ENCODE assay signal across 34 cellular contexts in genomic region chr2:121200011-121200347, GRCh38.
"Had no signal": no experiment of that assay in that cellular context is flagged by ENCODE, and none has a peak within 500 bp of the region (broad histone marks: within the 10 kb centered on the region; RNA-seq: fewer than 3 reads in every experiment).

No MANE protein-coding gene starts in this region.

- DNase-seq: activated B cell treated with CpG ODN at 0.5 μM for 24 hours; activated CD4-positive, alpha-beta T cell treated with anti-CD3 and anti-CD28 coated beads, Interleukin-2, amount 10 ng/mL, durations not matched to agents 24 days and 14 days; activated CD4-positive, alpha-beta T cell treated with anti-CD3 and anti-CD28 coated beads, Interleukin-2, amount 50 U/mL, for 4 hours; activated CD8-positive, alpha-beta T cell treated with anti-CD3 and anti-CD28 coated beads for 36 hours; activated effector memory CD4-positive, alpha-beta T cell treated with anti-CD3 and anti-CD28 coated beads, Interleukin-2, amount 50 U/mL, for 16 hours; activated naive CD4-positive, alpha-beta T cell; activated naive CD4-positive, alpha-beta T cell treated with anti-CD3 and anti-CD28 coated beads, Interleukin-2, amount 50 U/mL, for 16 hours; activated naive CD8-positive, alpha-beta T cell treated with anti-CD3 and anti-CD28 coated beads for 36 hours; activated T-cell treated with anti-CD3 and anti-CD28 coated beads, Interleukin-2, amount 50 U/mL, for 1 hour; activated T-cell treated with anti-CD3 and anti-CD28 coated beads, Interleukin-2, amount 50 U/mL, for 72 hours; amniotic stem cell; cerebellar nuclear complex; Kasumi-1; KG1; MM.1S; MV-4-11; NCI-H1092; NCI-H1417; NCI-H146; NCI-H187; NCI-H2029 treated with DMSO at 0.1 percent for 48 hours; NCI-H2107; NCI-H2171; NCI-H510A; NCI-H526; NCI-H748 treated with DMSO at 0.1 percent for 48 hours; NK-92 treated with Interleukin-12 subunit alpha and Interleukin-12 subunit beta, amount 100 ng/mL, for 24 hours; PC-9; Right ventricle myocardium superior; SW 1271; T-helper 1 cell; T-helper 2 cell; T-helper 9 cell had no signal

- H3K4me2 ChIP-seq: PC-9 had no signal

- H2AFZ ChIP-seq: PC-9 had no signal

- H3K27ac ChIP-seq: PC-9, VCaP had no signal

- H3K4me3 ChIP-seq: PC-9 had no signal
